Comparison of ENCODE assay signal across 26 cellular contexts in the genomic region with DNA sequence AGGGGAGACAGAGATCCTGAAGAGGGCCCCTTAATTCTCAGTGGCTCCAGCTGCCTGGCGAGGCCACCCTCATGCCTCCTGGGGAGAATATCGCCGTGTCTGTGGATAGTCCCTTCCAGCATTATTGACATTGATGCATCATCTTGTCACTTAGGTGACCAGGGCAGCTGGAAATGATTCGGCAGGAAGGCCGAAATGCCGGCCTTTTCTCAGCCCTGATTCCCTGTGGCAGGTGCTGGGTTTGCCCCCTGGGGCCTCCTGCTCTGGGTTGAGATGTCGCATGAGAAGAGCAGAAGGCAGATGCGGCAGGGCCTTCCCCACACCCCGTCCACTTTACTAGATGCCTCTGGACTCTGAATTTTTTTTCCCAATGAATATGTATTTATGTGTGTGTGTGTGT.
DNase-seq lines count a peak whose midpoint lies in the region; ATAC-seq and TF ChIP-seq lines count a peak whose summit lies in the region.
"Had no signal": no experiment of that assay in that cellular context is flagged by ENCODE, and none has a peak within 500 bp of the region (broad histone marks: within the 10 kb centered on the region; RNA-seq: fewer than 3 reads in every experiment).

No MANE protein-coding gene starts in this region.

- 63 to 74% methylated on average over 6 to 9 of the region's 9 CpGs for WGBS in upper lobe of left lung, 2 donors

- H3K9me3 Mint-ChIP-seq in natural killer cell (no peaks in the 10 kb centered on the region), WTC11 (0 out of 2 replicates have a peak, but pooled peaks cover 3% of the 10 kb centered on the region)
- H3K9me3 Mint-ChIP-seq in natural killer cell treated with Interleukin-12 subunit alpha and Interleukin-12 subunit beta and Interleukin-15 and Interleukin-18, amount 100 ng/mL, for 72 hours: no peaks in the 10 kb centered on the region
- H3K9me3 Mint-ChIP-seq in activated CD8-positive, alpha-beta T cell treated with anti-CD3 and anti-CD28 coated beads, Interleukin-2, amount 10 ng/mL, durations not matched to agents 7 days and 5 days (ENCODE audit: insufficient read depth): no peaks in the 10 kb centered on the region
- H3K9me3 Mint-ChIP-seq: activated naive CD8-positive, alpha-beta T cell treated with anti-CD3 and anti-CD28 coated beads, Interleukin-2, amount 50 U/mL, for 24 hours; CD8-positive, alpha-beta T cell; nephron had no signal

- CTCF ChIA-PET in WTC11 (lab: Charles Lee): interaction anchor here (1.2 to 3.1 kb wide), 3 partner anchors 37 to 127 kb away, joined by 3 to 10 read pairs (median 6); no protein-coding TSS in a partner anchor
- CTCF ChIA-PET in activated CD8-positive, alpha-beta T cell treated with anti-CD3 and anti-CD28 coated beads, Interleukin-2, amount 10 ng/mL, durations not matched to agents 7 days and 5 days (lab: Charles Lee): no interaction called here

- H3K27ac Mint-ChIP-seq in natural killer cell (peak overlapping the region; percentile 78), WTC11 (peak overlapping the region; percentile 60; the same call in 1 of the 2 replicates)
- no peak overlapping the region for H3K27ac Mint-ChIP-seq in natural killer cell treated with Interleukin-12 subunit alpha and Interleukin-12 subunit beta and Interleukin-15 and Interleukin-18, amount 100 ng/mL, for 72 hours
- no peak overlapping the region for H3K27ac Mint-ChIP-seq in activated CD8-positive, alpha-beta T cell treated with anti-CD3 and anti-CD28 coated beads, Interleukin-2, amount 10 ng/mL, durations not matched to agents 7 days and 5 days
- H3K27ac Mint-ChIP-seq: activated naive CD8-positive, alpha-beta T cell treated with anti-CD3 and anti-CD28 coated beads, Interleukin-2, amount 50 U/mL, for 24 hours; CD8-positive, alpha-beta T cell; nephron had no signal

- DNase-seq in natural killer cell: no peak
- DNase-seq in natural killer cell treated with Interleukin-12 subunit alpha and Interleukin-12 subunit beta and Interleukin-15 and Interleukin-18, amount 100 ng/mL, for 72 hours (ENCODE audit: low spot score): no peak
- DNase-seq in NCI-H146 (lab: John Stamatoyannopoulos, UW): peak; percentile 96
- DNase-seq in WTC11 (ENCODE audit: low spot score): no peak
- DNase-seq in activated CD8-positive, alpha-beta T cell treated with anti-CD3 and anti-CD28 coated beads, Interleukin-2, amount 10 ng/mL, durations not matched to agents 7 days and 5 days: no peak
- no peak for DNase-seq in stimulated activated CD8-positive, alpha-beta memory T cell treated with anti-CD3 and anti-CD28 coated beads, Interleukin-4, amount 100 ng/mL, for 48 hours
- DNase-seq in upper lobe of left lung: no peak
- DNase-seq: activated CD4-positive, alpha-beta T cell treated with anti-CD3 and anti-CD28 coated beads, Interleukin-2, amount 50 U/mL, for 48 hours; activated CD4-positive, CD25-positive, alpha-beta regulatory T cell; activated effector memory CD4-positive, alpha-beta T cell treated with anti-CD3 and anti-CD28 coated beads, Interleukin-2, amount 50 U/mL, for 16 hours; activated naive CD8-positive, alpha-beta T cell treated with anti-CD3 and anti-CD28 coated beads, Interleukin-2, amount 50 U/mL, for 24 hours; CD8-positive, alpha-beta T cell; effector CD4-positive, alpha-beta T cell; foreskin melanocyte; GOT3; hippocampal formation; left ventricle myocardium inferior; NCI-H1105 treated with DMSO at 0.1 percent for 48 hours; stimulated activated CD4-positive, alpha-beta T cell treated with anti-CD3 and anti-CD28 coated beads, Interleukin-15, amount 100 ng/mL, for 24 hours; T1000 had no signal

- no peak for ATAC-seq in natural killer cell
- ATAC-seq in natural killer cell treated with Interleukin-12 subunit alpha and Interleukin-12 subunit beta and Interleukin-15 and Interleukin-18, amount 100 ng/mL, for 72 hours: no peak
- ATAC-seq in WTC11: no peak
- ATAC-seq in activated CD8-positive, alpha-beta T cell treated with anti-CD3 and anti-CD28 coated beads, Interleukin-2, amount 10 ng/mL, durations not matched to agents 7 days and 5 days: no peak
- ATAC-seq in upper lobe of left lung (ENCODE audit: low FRiP score in 2 of 2): no peak
- ATAC-seq: activated naive CD8-positive, alpha-beta T cell treated with anti-CD3 and anti-CD28 coated beads, Interleukin-2, amount 50 U/mL, for 24 hours; CD8-positive, alpha-beta T cell; esophagus mucosa; sciatic nerve had no signal

- H3K4me3 ChIP-seq in upper lobe of left lung: no peak overlapping the region
- H3K4me3 ChIP-seq: left ventricle myocardium inferior, vagina had no signal

- intact Hi-C loops in natural killer cell (cut with micrococcal nuclease): loop anchor here (10.0 kb wide), 1 partner anchor 49 kb away; no protein-coding TSS in a partner anchor

- POLR2A ChIA-PET in WTC11 (lab: Charles Lee): interaction anchor here (0.7 kb wide), 1 partner anchor 23 kb away, joined by 3 read pairs; no protein-coding TSS in a partner anchor
- POLR2A ChIA-PET in activated CD8-positive, alpha-beta T cell treated with anti-CD3 and anti-CD28 coated beads, Interleukin-2, amount 10 ng/mL, durations not matched to agents 7 days and 5 days (lab: Charles Lee): no interaction called here

- H3K36me3 ChIP-seq in upper lobe of left lung: no peaks in the 10 kb centered on the region
- H3K36me3 ChIP-seq: left ventricle myocardium inferior, vagina had no signal

- no peaks in the 10 kb centered on the region for H3K4me1 ChIP-seq in upper lobe of left lung
- H3K4me1 ChIP-seq: parathyroid adenoma, vagina had no signal

- no peak overlapping the region for H3K27ac ChIP-seq in upper lobe of left lung
- H3K27ac ChIP-seq: HL-60, left ventricle myocardium inferior, parathyroid adenoma, vagina had no signal

- no peak for TF ChIP-seq POLR2A in upper lobe of left lung (IDR thresholded peaks at IDR 0.05)

- H3K9me3 ChIP-seq in upper lobe of left lung: no peaks in the 10 kb centered on the region
- H3K9me3 ChIP-seq: left ventricle myocardium inferior, vagina had no signal

- TF ChIP-seq CTCF in natural killer cell (IDR thresholded peaks at IDR 0.05): no peak
- no peak for TF ChIP-seq CTCF in WTC11 (IDR thresholded peaks at IDR 0.05)
- no peak for TF ChIP-seq CTCF in upper lobe of left lung (IDR thresholded peaks at IDR 0.05)

- H3K27me3 Mint-ChIP-seq in natural killer cell (ENCODE audit: low read depth in 2 of 2) (no peaks in the 10 kb centered on the region), WTC11 (ENCODE audit: low read depth) (no peaks in the 10 kb centered on the region)
- no peaks in the 10 kb centered on the region for H3K27me3 Mint-ChIP-seq in natural killer cell treated with Interleukin-12 subunit alpha and Interleukin-12 subunit beta and Interleukin-15 and Interleukin-18, amount 100 ng/mL, for 72 hours
- no peaks in the 10 kb centered on the region for H3K27me3 Mint-ChIP-seq in activated CD8-positive, alpha-beta T cell treated with anti-CD3 and anti-CD28 coated beads, Interleukin-2, amount 10 ng/mL, durations not matched to agents 7 days and 5 days (ENCODE audit: low read depth)
- H3K27me3 Mint-ChIP-seq: activated naive CD8-positive, alpha-beta T cell treated with anti-CD3 and anti-CD28 coated beads, Interleukin-2, amount 50 U/mL, for 24 hours had no signal

- peaks cover 51 to 72% of the 10 kb centered on the region in 2 donors for H3K4me1 Mint-ChIP-seq in natural killer cell
- H3K4me1 Mint-ChIP-seq in natural killer cell treated with Interleukin-12 subunit alpha and Interleukin-12 subunit beta and Interleukin-15 and Interleukin-18, amount 100 ng/mL, for 72 hours (ENCODE audit: low read depth in 2 of 2): peaks cover 17 to 43% of the 10 kb centered on the region in 2 donors
- H3K4me1 Mint-ChIP-seq in WTC11: peaks cover 57% of the 10 kb centered on the region
- no peaks in the 10 kb centered on the region for H3K4me1 Mint-ChIP-seq in activated CD8-positive, alpha-beta T cell treated with anti-CD3 and anti-CD28 coated beads, Interleukin-2, amount 10 ng/mL, durations not matched to agents 7 days and 5 days (ENCODE audit: low read depth)
- H3K4me1 Mint-ChIP-seq: nephron had no signal

- H3K27me3 ChIP-seq in upper lobe of left lung: no peaks in the 10 kb centered on the region
- H3K27me3 ChIP-seq: vagina had no signal

- H3K36me3 Mint-ChIP-seq in natural killer cell: no peaks in the 10 kb centered on the region
- H3K36me3 Mint-ChIP-seq in natural killer cell treated with Interleukin-12 subunit alpha and Interleukin-12 subunit beta and Interleukin-15 and Interleukin-18, amount 100 ng/mL, for 72 hours: no peaks in the 10 kb centered on the region
- H3K36me3 Mint-ChIP-seq in WTC11: peaks cover 7% of the 10 kb centered on the region; the same call in 1 of the 2 replicates
- H3K36me3 Mint-ChIP-seq in activated CD8-positive, alpha-beta T cell treated with anti-CD3 and anti-CD28 coated beads, Interleukin-2, amount 10 ng/mL, durations not matched to agents 7 days and 5 days (ENCODE audit: low read depth): no peaks in the 10 kb centered on the region

- no peak for TF ChIP-seq EP300 in upper lobe of left lung (IDR thresholded peaks at IDR 0.05)

- H3K4me3 Mint-ChIP-seq in natural killer cell (no peak overlapping the region), WTC11 (no peak overlapping the region)
- no peak overlapping the region for H3K4me3 Mint-ChIP-seq in natural killer cell treated with Interleukin-12 subunit alpha and Interleukin-12 subunit beta and Interleukin-15 and Interleukin-18, amount 100 ng/mL, for 72 hours
- no peak overlapping the region for H3K4me3 Mint-ChIP-seq in activated CD8-positive, alpha-beta T cell treated with anti-CD3 and anti-CD28 coated beads, Interleukin-2, amount 10 ng/mL, durations not matched to agents 7 days and 5 days
- H3K4me3 Mint-ChIP-seq: activated naive CD8-positive, alpha-beta T cell treated with anti-CD3 and anti-CD28 coated beads, Interleukin-2, amount 50 U/mL, for 24 hours; CD8-positive, alpha-beta T cell; nephron had no signal

TF ChIP-seq in WTC11, 78 proteins besides CTCF, POLR2A, EP300 and RAD21 (continues in another document):
- no peak for TF ChIP-seq NFATC4 (CRISPR knock-in tag; IDR thresholded peaks at IDR 0.05)
- no peak for TF ChIP-seq ELF4 (CRISPR knock-in tag; IDR thresholded peaks at IDR 0.05; ENCODE audit: low read depth)
- TF ChIP-seq, protein P1, sequence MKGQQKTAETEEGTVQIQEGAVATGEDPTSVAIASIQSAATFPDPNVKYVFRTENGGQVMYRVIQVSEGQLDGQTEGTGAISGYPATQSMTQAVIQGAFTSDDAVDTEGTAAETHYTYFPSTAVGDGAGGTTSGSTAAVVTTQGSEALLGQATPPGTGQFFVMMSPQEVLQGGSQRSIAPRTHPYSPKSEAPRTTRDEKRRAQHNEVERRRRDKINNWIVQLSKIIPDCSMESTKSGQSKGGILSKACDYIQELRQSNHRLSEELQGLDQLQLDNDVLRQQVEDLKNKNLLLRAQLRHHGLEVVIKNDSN (CRISPR knock-in tag; IDR thresholded peaks at IDR 0.05): no peak

Comparison
In these comparisons a context has a peak if more than half of its experiments do, and no peak if none do; other contexts are left out.
1. H3K27ac Mint-ChIP-seq: peak in natural killer cell (2 of 2) and WTC11 (single experiment); none in natural killer cell treated with Interleukin-12 subunit alpha and Interleukin-12 subunit beta and Interleukin-15 and Interleukin-18, amount 100 ng/mL, for 72 hours (0 of 2) and activated CD8-positive, alpha-beta T cell treated with anti-CD3 and anti-CD28 coated beads, Interleukin-2, amount 10 ng/mL, durations not matched to agents 7 days and 5 days (single experiment).